Comparison of ENCODE assay signal across 34 cellular contexts in genomic region chr3:70747847-70748246, GRCh38.
"Had no signal": no experiment of that assay in that cellular context is flagged by ENCODE, and none has a peak within 500 bp of the region (broad histone marks: within the 10 kb centered on the region; RNA-seq: fewer than 3 reads in every experiment).

No MANE protein-coding gene starts in this region.

- H3K4me3 ChIP-seq: ascending aorta, cardiac muscle cell had no signal

- H3K4me3 Mint-ChIP-seq: activated B cell treated with CpG ODN at 0.5 μM for 24 hours; activated CD4-positive, alpha-beta memory T cell treated with anti-CD3 and anti-CD28 coated beads for 36 hours; activated CD4-positive, alpha-beta T cell treated with anti-CD3 and anti-CD28 coated beads, Interleukin-2, amount 10 ng/mL, durations not matched to agents 7 days and 5 days; activated CD8-positive, alpha-beta T cell treated with anti-CD3 and anti-CD28 coated beads for 36 hours; activated naive CD4-positive, alpha-beta T cell treated with anti-CD3 and anti-CD28 coated beads for 36 hours; activated naive CD8-positive, alpha-beta T cell treated with anti-CD3 and anti-CD28 coated beads for 36 hours; activated T-cell treated with anti-CD3 and anti-CD28 coated beads, Interleukin-2, amount 50 U/mL, for 4 hours; activated T-cell treated with anti-CD3 and anti-CD28 coated beads, Interleukin-2, amount 50 U/mL, for 72 hours; activated T-helper 1 cell treated with anti-CD3 and anti-CD28 coated beads, Interleukin-12 subunit alpha, Interleukin-12 subunit beta, Interleukin-2, Interleukin-4 antibody, amounts not matched to agents 30 ng/mL and 10 ng/mL and 1 ng/mL, durations not matched to agents 14 hours and 24 hours and 36 hours; activated T-helper 17 cell treated with anti-CD3 and anti-CD28 coated beads, Interleukin-2, amount 50 U/mL, for 72 hours; brain; central memory CD8-positive, alpha-beta T cell; T-helper 1 cell treated with Interleukin-12 subunit alpha and Interleukin-12 subunit beta and Interleukin-4 antibody, amounts not matched to agents 30 μg/mL and 1 μg/mL, for 36 hours; T-helper 2 cell treated with Interferon-gamma antibody and Interleukin-4, amounts not matched to agents 5 μg/mL and 100 μg/mL, for 36 hours had no signal

- H3K27ac Mint-ChIP-seq: activated B cell treated with CpG ODN at 0.5 μM for 24 hours; activated CD4-positive, alpha-beta memory T cell treated with anti-CD3 and anti-CD28 coated beads for 36 hours; activated CD4-positive, alpha-beta T cell treated with anti-CD3 and anti-CD28 coated beads, Interleukin-2, amount 10 ng/mL, durations not matched to agents 7 days and 5 days; activated CD8-positive, alpha-beta T cell treated with anti-CD3 and anti-CD28 coated beads for 36 hours; activated naive CD4-positive, alpha-beta T cell treated with anti-CD3 and anti-CD28 coated beads for 36 hours; activated naive CD4-positive, alpha-beta T cell treated with anti-CD3 and anti-CD28 coated beads, Interleukin-2, amount 50 U/mL, for 72 hours; activated naive CD8-positive, alpha-beta T cell treated with anti-CD3 and anti-CD28 coated beads for 36 hours; activated T-cell treated with anti-CD3 and anti-CD28 coated beads, Interleukin-2, amount 50 U/mL, for 72 hours; activated T-helper 1 cell treated with anti-CD3 and anti-CD28 coated beads, Interleukin-12 subunit alpha, Interleukin-12 subunit beta, Interleukin-2, Interleukin-4 antibody, amounts not matched to agents 30 ng/mL and 10 ng/mL and 1 ng/mL, durations not matched to agents 14 hours and 24 hours and 36 hours; activated T-helper 17 cell treated with anti-CD3 and anti-CD28 coated beads, Interleukin-2, amount 50 U/mL, for 72 hours; T-helper 1 cell treated with Interleukin-12 subunit alpha and Interleukin-12 subunit beta and Interleukin-4 antibody, amounts not matched to agents 30 μg/mL and 1 μg/mL, for 36 hours; T-helper 2 cell treated with Interferon-gamma antibody and Interleukin-4, amounts not matched to agents 5 μg/mL and 100 μg/mL, for 36 hours had no signal

- H3K27me3 ChIP-seq: ascending aorta, cardiac muscle cell had no signal

- H3K36me3 ChIP-seq: ascending aorta, cardiac muscle cell had no signal

- H3K9me3 ChIP-seq: ascending aorta had no signal

- H3K27ac ChIP-seq: ascending aorta, cardiac muscle cell, VCaP had no signal

- DNase-seq: activated B cell treated with CpG ODN at 0.5 μM for 24 hours; activated CD4-positive, alpha-beta memory T cell treated with anti-CD3 and anti-CD28 coated beads for 36 hours; activated CD4-positive, alpha-beta T cell treated with anti-CD3 and anti-CD28 coated beads for 4 hours; activated CD4-positive, alpha-beta T cell treated with anti-CD3 and anti-CD28 coated beads, Interleukin-2, amount 10 ng/mL, durations not matched to agents 7 days and 5 days; activated CD4-positive, CD25-positive, alpha-beta regulatory T cell treated with anti-CD3 and anti-CD28 coated beads, Interleukin-2, amount 50 U/mL, for 72 hours; activated CD8-positive, alpha-beta memory T cell treated with anti-CD3 and anti-CD28 coated beads, Interleukin-2, amount 50 U/mL, for 4 hours; activated CD8-positive, alpha-beta T cell treated with anti-CD3 and anti-CD28 coated beads for 36 hours; activated effector memory CD4-positive, alpha-beta T cell treated with anti-CD3 and anti-CD28 coated beads, Interleukin-2, amount 50 U/mL, for 16 hours; activated gamma-delta T cell treated with Interleukin-2 at 50 U/mL for 16 hours; activated naive CD4-positive, alpha-beta T cell; activated naive CD4-positive, alpha-beta T cell treated with anti-CD3 and anti-CD28 coated beads for 36 hours; activated naive CD4-positive, alpha-beta T cell treated with anti-CD3 and anti-CD28 coated beads, Interleukin-2, amount 50 U/mL, for 16 hours; activated naive CD8-positive, alpha-beta T cell treated with anti-CD3 and anti-CD28 coated beads for 36 hours; activated T-cell treated with anti-CD3 and anti-CD28 coated beads for 4 hours; activated T-cell treated with anti-CD3 and anti-CD28 coated beads, Interleukin-2, amount 50 U/mL, for 1 hour; activated T-cell treated with anti-CD3 and anti-CD28 coated beads, Interleukin-2, amount 50 U/mL, for 4 hours; activated T-cell treated with anti-CD3 and anti-CD28 coated beads, Interleukin-2, amount 50 U/mL, for 72 hours; amygdala; anterior cingulate cortex; caudate nucleus; cerebellar nuclear complex; T-helper 1 cell; T-helper 2 cell; T-helper 9 cell had no signal

- ATAC-seq: activated CD8-positive, alpha-beta T cell treated with anti-CD3 and anti-CD28 coated beads for 36 hours; activated naive CD4-positive, alpha-beta T cell treated with anti-CD3 and anti-CD28 coated beads, Interleukin-2, amount 50 U/mL, for 72 hours; activated T-cell treated with anti-CD3 and anti-CD28 coated beads, Interleukin-2, amount 50 U/mL, for 4 hours; activated T-cell treated with anti-CD3 and anti-CD28 coated beads, Interleukin-2, amount 50 U/mL, for 72 hours; activated T-helper 17 cell treated with anti-CD3 and anti-CD28 coated beads, Interleukin-2, amount 50 U/mL, for 72 hours had no signal

- H3K4me1 Mint-ChIP-seq: activated B cell treated with CpG ODN at 0.5 μM for 24 hours; activated CD4-positive, alpha-beta T cell treated with anti-CD3 and anti-CD28 coated beads, Interleukin-2, amount 10 ng/mL, durations not matched to agents 7 days and 5 days; activated naive CD8-positive, alpha-beta T cell treated with anti-CD3 and anti-CD28 coated beads for 36 hours; activated T-helper 17 cell treated with anti-CD3 and anti-CD28 coated beads, Interleukin-2, amount 50 U/mL, for 72 hours; brain; central memory CD8-positive, alpha-beta T cell had no signal

- H3K36me3 Mint-ChIP-seq: activated CD4-positive, alpha-beta memory T cell treated with anti-CD3 and anti-CD28 coated beads for 36 hours; activated naive CD4-positive, alpha-beta T cell treated with anti-CD3 and anti-CD28 coated beads, Interleukin-2, amount 50 U/mL, for 72 hours; activated naive CD8-positive, alpha-beta T cell treated with anti-CD3 and anti-CD28 coated beads for 36 hours; brain had no signal

- H3K9me3 Mint-ChIP-seq: activated B cell treated with CpG ODN at 0.5 μM for 24 hours; activated CD4-positive, alpha-beta memory T cell treated with anti-CD3 and anti-CD28 coated beads for 36 hours; activated CD4-positive, alpha-beta T cell treated with anti-CD3 and anti-CD28 coated beads, Interleukin-2, amount 10 ng/mL, durations not matched to agents 7 days and 5 days; activated CD8-positive, alpha-beta T cell treated with anti-CD3 and anti-CD28 coated beads for 36 hours; activated naive CD4-positive, alpha-beta T cell treated with anti-CD3 and anti-CD28 coated beads for 36 hours; activated naive CD4-positive, alpha-beta T cell treated with anti-CD3 and anti-CD28 coated beads, Interleukin-2, amount 50 U/mL, for 72 hours; activated naive CD8-positive, alpha-beta T cell treated with anti-CD3 and anti-CD28 coated beads for 36 hours; activated T-cell treated with anti-CD3 and anti-CD28 coated beads, Interleukin-2, amount 50 U/mL, for 4 hours; activated T-cell treated with anti-CD3 and anti-CD28 coated beads, Interleukin-2, amount 50 U/mL, for 72 hours; activated T-helper 1 cell treated with anti-CD3 and anti-CD28 coated beads, Interleukin-12 subunit alpha, Interleukin-12 subunit beta, Interleukin-2, Interleukin-4 antibody, amounts not matched to agents 30 ng/mL and 10 ng/mL and 1 ng/mL, durations not matched to agents 14 hours and 24 hours and 36 hours; activated T-helper 17 cell treated with anti-CD3 and anti-CD28 coated beads, Interleukin-2, amount 50 U/mL, for 72 hours; brain; central memory CD8-positive, alpha-beta T cell; T-helper 1 cell treated with Interleukin-12 subunit alpha and Interleukin-12 subunit beta and Interleukin-4 antibody, amounts not matched to agents 30 μg/mL and 1 μg/mL, for 36 hours; T-helper 2 cell treated with Interferon-gamma antibody and Interleukin-4, amounts not matched to agents 5 μg/mL and 100 μg/mL, for 36 hours had no signal

- H3K4me1 ChIP-seq: ascending aorta had no signal
